Comparison of ENCODE assay signal across 8 cellular contexts in the genomic region with DNA sequence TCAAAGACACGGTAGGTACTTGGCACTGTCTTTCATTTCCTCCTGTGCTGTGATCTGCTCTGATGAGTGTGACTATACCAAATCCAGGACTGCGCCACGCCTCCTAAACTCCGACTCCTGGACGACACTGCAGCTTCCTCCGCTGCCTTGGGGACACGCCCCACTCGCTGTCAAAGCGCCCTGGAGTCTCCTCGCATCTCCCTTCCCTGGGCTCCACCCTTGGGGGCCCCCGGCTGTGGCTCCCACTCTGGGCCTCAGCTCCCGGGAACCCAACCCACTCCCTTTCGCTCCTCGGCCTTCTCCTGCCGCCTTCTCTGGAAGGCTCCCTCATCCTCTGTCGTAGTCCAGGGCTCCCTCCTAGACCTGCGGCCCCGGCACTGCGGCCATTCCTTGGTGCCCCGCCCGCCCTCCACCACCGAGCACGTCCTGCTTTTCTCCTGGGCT.
DNase-seq lines count a peak whose midpoint lies in the region; ATAC-seq and TF ChIP-seq lines count a peak whose summit lies in the region.

No MANE protein-coding gene starts in this region.

- DNase-seq in EH (ENCODE audit: low read depth) (peak; percentile 49), SW480 (ENCODE audit: low spot score) (peak; percentile 48), fibroblast of mammary gland (ENCODE audit: low read depth) (peak; percentile 15), sciatic nerve (ENCODE audit: low spot score) (no peak), midbrain (lab: John Stamatoyannopoulos, UW) (no peak), hippocampal formation (lab: John Stamatoyannopoulos, UW) (no peak)
- no peak for DNase-seq in activated CD4-positive, CD25-positive, alpha-beta regulatory T cell treated with anti-CD3 and anti-CD28 coated beads, Interleukin-2, amount 50 U/mL, for 72 hours

- peak overlapping the region; percentile 27 for H3K4me3 ChIP-seq in fibroblast of mammary gland (ENCODE audit: control insufficient read depth, low read depth, low read length)

- peak; percentile 81 for ATAC-seq in sciatic nerve
- no peak for ATAC-seq in GM18907 (IDR thresholded peaks at IDR 0.05; ENCODE audit: unreplicated experiment)

- no peak for TF ChIP-seq CTCF in fibroblast of mammary gland (conservative IDR thresholded peaks at IDR 0.05; ENCODE audit: control insufficient read depth, insufficient read depth, low read depth, low read length)

- intact Hi-C loops in sciatic nerve (cut with DNase I): no loop called here

Comparison
In these comparisons a context has a peak if more than half of its experiments do, and no peak if none do; other contexts are left out.
1. DNase-seq: peak in EH (single experiment), SW480 (single experiment) and fibroblast of mammary gland (single experiment); none in sciatic nerve (single experiment), activated CD4-positive, CD25-positive, alpha-beta regulatory T cell treated with anti-CD3 and anti-CD28 coated beads, Interleukin-2, amount 50 U/mL, for 72 hours (single experiment), midbrain (single experiment) and hippocampal formation (0 of 2).